ENCODE assay signal across 15 cellular contexts in the genomic region with DNA sequence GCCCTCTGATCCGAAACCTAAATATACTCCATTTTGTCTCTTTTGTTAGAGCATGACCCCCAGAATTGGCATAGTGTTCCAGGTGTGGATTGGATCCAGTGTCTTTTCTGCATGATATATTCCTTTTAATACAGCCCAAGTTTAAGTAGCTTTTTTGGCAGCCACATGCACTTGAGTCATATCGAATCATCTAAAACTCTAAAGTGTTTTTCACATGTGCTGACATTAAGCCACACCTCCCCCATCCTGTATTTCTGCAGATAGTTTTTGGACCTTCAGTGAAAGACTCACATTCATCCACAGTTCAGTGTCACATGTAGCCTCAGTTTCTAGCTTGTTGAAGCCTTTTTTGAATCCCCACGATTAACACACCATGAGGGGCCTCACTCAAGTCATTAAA. TPM values are rescaled to one million over a fixed set of nuclear protein-coding genes. Genes with fewer than 3 reads are reported as not detected.
DNase-seq lines count a peak whose midpoint lies in the region; ATAC-seq and TF ChIP-seq lines count a peak whose summit lies in the region.
"Had no signal": no experiment of that assay in that cellular context is flagged by ENCODE, and none has a peak within 500 bp of the region (broad histone marks: within the 10 kb centered on the region; RNA-seq: fewer than 3 reads in every experiment).

No MANE protein-coding gene starts in this region.

- H3K79me2 ChIP-seq in OCI-LY7 (ENCODE audit: insufficient read depth, low read depth, low read length) = no peaks in the 10 kb centered on the region

- peaks cover 16% of the 10 kb centered on the region; the same call in 1 of the 2 replicates for H3K36me3 ChIP-seq in OCI-LY7 (ENCODE audit: insufficient read depth, low read length)
- H3K36me3 ChIP-seq: right atrium auricular region had no signal

- no peaks in the 10 kb centered on the region for H3K9me3 ChIP-seq in OCI-LY7 (ENCODE audit: low read length)
- H3K9me3 ChIP-seq: right atrium auricular region had no signal

- peaks cover 5% of the 10 kb centered on the region for H3K9me3 Mint-ChIP-seq in activated naive CD4-positive, alpha-beta T cell treated with anti-CD3 and anti-CD28 coated beads, Interleukin-2, amount 10 ng/mL, durations not matched to agents 7 days and 5 days
- H3K9me3 Mint-ChIP-seq in activated naive CD4-positive, alpha-beta T cell treated with anti-CD3 and anti-CD28 coated beads, Interleukin-2, amount 50 U/mL, for 72 hours = no peaks in the 10 kb centered on the region
- no peaks in the 10 kb centered on the region for H3K9me3 Mint-ChIP-seq in stimulated activated effector memory CD8-positive, alpha-beta T cell treated with anti-CD3 and anti-CD28 coated beads, Interleukin-12 subunit alpha, Interleukin-12 subunit beta, amount 100 ng/mL, for 72 hours

- TF ChIP-seq CTCF in OCI-LY7 (conservative IDR thresholded peaks at IDR 0.05; ENCODE audit: low read length) = no peak

- intact Hi-C loops in OCI-LY7 (cut with micrococcal nuclease; ENCODE audit: unreplicated experiment) = no loop called here

- in situ Hi-C loops in SK-MEL-5 (cut with HindIII; ENCODE audit: low pct_unique_long_range_greater_than_20kb, low sequenced_read_pairs) = no loop called here

- H3K4me2 ChIP-seq in OCI-LY7 (ENCODE audit: low read length) = no peak overlapping the region

- no peak for DNase-seq in activated naive CD4-positive, alpha-beta T cell treated with anti-CD3 and anti-CD28 coated beads, Interleukin-2, amount 10 ng/mL, durations not matched to agents 7 days and 5 days
- DNase-seq in activated naive CD4-positive, alpha-beta T cell treated with anti-CD3 and anti-CD28 coated beads, Interleukin-2, amount 50 U/mL, for 72 hours (ENCODE audit: low spot score in 2 of 2) = no peak
- DNase-seq in SK-MEL-5 (ENCODE audit: low read depth, low spot score) (peak; percentile 32), OCI-LY7 (ENCODE audit: low spot score) (no peak), SKM-1 (lab: John Stamatoyannopoulos, UW; ENCODE audit: unreplicated experiment) (no peak), cerebellar cortex (ENCODE audit: low spot score) (no peak)
- no peak for DNase-seq in stimulated activated effector memory CD8-positive, alpha-beta T cell treated with anti-CD3 and anti-CD28 coated beads, Interleukin-12 subunit alpha, Interleukin-12 subunit beta, amount 100 ng/mL, for 72 hours (ENCODE audit: low spot score in 2 of 2)
- DNase-seq: activated naive CD4-positive, alpha-beta T cell treated with Interleukin-2 at 50 U/mL for 16 hours; left ventricle myocardium superior; NCI-H526 treated with DMSO at 0.1 percent for 48 hours; T-helper 17 cell had no signal

- H3K4me1 Mint-ChIP-seq in activated naive CD4-positive, alpha-beta T cell treated with anti-CD3 and anti-CD28 coated beads, Interleukin-2, amount 10 ng/mL, durations not matched to agents 7 days and 5 days = peaks cover 43% of the 10 kb centered on the region
- H3K4me1 Mint-ChIP-seq in stimulated activated effector memory CD8-positive, alpha-beta T cell treated with anti-CD3 and anti-CD28 coated beads, Interleukin-12 subunit alpha, Interleukin-12 subunit beta, amount 100 ng/mL, for 72 hours = peaks cover 37% of the 10 kb centered on the region

- CTCF ChIA-PET in activated naive CD4-positive, alpha-beta T cell treated with anti-CD3 and anti-CD28 coated beads, Interleukin-2, amount 10 ng/mL, durations not matched to agents 7 days and 5 days (lab: Charles Lee) = interaction anchor here (1.2 kb wide), 2 partner anchors 13 to 348 kb away, joined by 3 to 4 read pairs; no protein-coding TSS in a partner anchor
- CTCF ChIA-PET in OCI-LY7 (lab: Charles Lee; ENCODE audit: unreplicated experiment) = no interaction called here

- peaks cover 45% of the 10 kb centered on the region for H3K36me3 Mint-ChIP-seq in activated naive CD4-positive, alpha-beta T cell treated with anti-CD3 and anti-CD28 coated beads, Interleukin-2, amount 10 ng/mL, durations not matched to agents 7 days and 5 days
- peaks cover 22 to 43% of the 10 kb centered on the region in 2 donors for H3K36me3 Mint-ChIP-seq in activated naive CD4-positive, alpha-beta T cell treated with anti-CD3 and anti-CD28 coated beads, Interleukin-2, amount 50 U/mL, for 72 hours
- H3K36me3 Mint-ChIP-seq in stimulated activated effector memory CD8-positive, alpha-beta T cell treated with anti-CD3 and anti-CD28 coated beads, Interleukin-12 subunit alpha, Interleukin-12 subunit beta, amount 100 ng/mL, for 72 hours = peaks cover 30% of the 10 kb centered on the region

- no peak overlapping the region for H3K4me3 Mint-ChIP-seq in activated naive CD4-positive, alpha-beta T cell treated with anti-CD3 and anti-CD28 coated beads, Interleukin-2, amount 10 ng/mL, durations not matched to agents 7 days and 5 days
- peak overlapping the region; percentile 25 for H3K4me3 Mint-ChIP-seq in stimulated activated effector memory CD8-positive, alpha-beta T cell treated with anti-CD3 and anti-CD28 coated beads, Interleukin-12 subunit alpha, Interleukin-12 subunit beta, amount 100 ng/mL, for 72 hours
- H3K4me3 Mint-ChIP-seq: T-helper 17 cell had no signal

- H3K27ac ChIP-seq in OCI-LY7 (ENCODE audit: low read depth, low read length, poor library complexity, severe bottlenecking) = no peak overlapping the region
- H3K27ac ChIP-seq: C4-2B, epithelial cell of prostate, right atrium auricular region had no signal

- peak overlapping the region; percentile 42 for H3K27ac Mint-ChIP-seq in activated naive CD4-positive, alpha-beta T cell treated with anti-CD3 and anti-CD28 coated beads, Interleukin-2, amount 10 ng/mL, durations not matched to agents 7 days and 5 days
- H3K27ac Mint-ChIP-seq in activated naive CD4-positive, alpha-beta T cell treated with anti-CD3 and anti-CD28 coated beads, Interleukin-2, amount 50 U/mL, for 72 hours = no peak overlapping the region
- peak overlapping the region; percentile 68 for H3K27ac Mint-ChIP-seq in stimulated activated effector memory CD8-positive, alpha-beta T cell treated with anti-CD3 and anti-CD28 coated beads, Interleukin-12 subunit alpha, Interleukin-12 subunit beta, amount 100 ng/mL, for 72 hours
- H3K27ac Mint-ChIP-seq: T-helper 17 cell had no signal

- H3K4me3 ChIP-seq in OCI-LY7 (ENCODE audit: low read depth, low read length, poor library complexity, severe bottlenecking) = no peak overlapping the region
- H3K4me3 ChIP-seq: right atrium auricular region had no signal

- H4K20me1 ChIP-seq in OCI-LY7 (ENCODE audit: insufficient read depth, low read length) = no peaks in the 10 kb centered on the region

- H3K4me1 ChIP-seq in OCI-LY7 (ENCODE audit: insufficient read depth, low read length, poor library complexity, severe bottlenecking) = no peaks in the 10 kb centered on the region
- H3K4me1 ChIP-seq: right atrium auricular region had no signal

- no TSS peak for BruUV-seq in OCI-LY7 (replicated peaks; lab: Mats Ljungman, UMichigan)

- H3K27me3 Mint-ChIP-seq in activated naive CD4-positive, alpha-beta T cell treated with anti-CD3 and anti-CD28 coated beads, Interleukin-2, amount 10 ng/mL, durations not matched to agents 7 days and 5 days = no peaks in the 10 kb centered on the region
- H3K27me3 Mint-ChIP-seq: T-helper 17 cell had no signal

- no peak overlapping the region for H2AFZ ChIP-seq in OCI-LY7 (ENCODE audit: low read length)

- H3K9me2 ChIP-seq in OCI-LY7 (ENCODE audit: insufficient read depth, low read length) = no peaks in the 10 kb centered on the region

- no peak for ATAC-seq in activated naive CD4-positive, alpha-beta T cell treated with anti-CD3 and anti-CD28 coated beads, Interleukin-2, amount 50 U/mL, for 72 hours
- peak; percentile 73 for ATAC-seq in esophagus mucosa
- ATAC-seq in stimulated activated effector memory CD8-positive, alpha-beta T cell treated with anti-CD3 and anti-CD28 coated beads, Interleukin-12 subunit alpha, Interleukin-12 subunit beta, amount 100 ng/mL, for 72 hours = no peak
- ATAC-seq: left ventricle myocardium superior, T-helper 17 cell had no signal

- POLR2A ChIA-PET in OCI-LY7 (lab: Charles Lee) = no interaction called here

RNA-seq across cellular contexts. Expression of a gene that starts 30.6 kb away (rescaled TPM):
- 10 to 100 TPM; 25.8 to 33.6 TPM for total RNA-seq in activated naive CD4-positive, alpha-beta T cell treated with anti-CD3 and anti-CD28 coated beads, Interleukin-2, amount 50 U/mL, for 72 hours
- total RNA-seq in SK-MEL-5 (2014; rRNA removed; shearing (Covaris generic)) = 13.2 and 17.2 TPM in 2 replicates
- polyA plus RNA-seq in SK-MEL-5 (2015; cell fraction: cytosol; rRNA removed) = 33.0 and 34.2 TPM in 2 replicates
- 25.0 and 28.9 TPM in 2 replicates for polyA plus RNA-seq in SK-MEL-5 (2015; cell fraction: nucleus; rRNA removed)
- total RNA-seq in esophagus mucosa (17.9 TPM), OCI-LY7 (2022) (22.9 and 25.3 TPM in 2 replicates)
- 9.6 and 10.4 TPM in 2 replicates for total RNA-seq in OCI-LY7 (2014; rRNA removed; shearing (Covaris generic))

RNA-seq across cellular contexts. Expression of a gene that starts 37.5 kb away (rescaled TPM):
- total RNA-seq in activated naive CD4-positive, alpha-beta T cell treated with anti-CD3 and anti-CD28 coated beads, Interleukin-2, amount 50 U/mL, for 72 hours = 1 to 10 TPM; 1.4 to 1.6 TPM
- total RNA-seq in SK-MEL-5 (2014; rRNA removed; shearing (Covaris generic)) = 13.6 and 14.9 TPM in 2 replicates
- polyA plus RNA-seq in SK-MEL-5 (2015; cell fraction: cytosol; rRNA removed) = 30.9 and 34.9 TPM in 2 replicates
- 22.4 and 23.2 TPM in 2 replicates for polyA plus RNA-seq in SK-MEL-5 (2015; cell fraction: nucleus; rRNA removed)
- total RNA-seq in esophagus mucosa (47.8 TPM), OCI-LY7 (2022) (0.17 TPM in 1 of 2 replicates, not detected in the other)
- not detected in 2 replicates for total RNA-seq in OCI-LY7 (2014; rRNA removed; shearing (Covaris generic))

Comparison
In these comparisons a context has a peak if more than half of its experiments do, and no peak if none do; other contexts are left out.
1. H3K27ac Mint-ChIP-seq: peak in activated naive CD4-positive, alpha-beta T cell treated with anti-CD3 and anti-CD28 coated beads, Interleukin-2, amount 10 ng/mL, durations not matched to agents 7 days and 5 days (single experiment) and stimulated activated effector memory CD8-positive, alpha-beta T cell treated with anti-CD3 and anti-CD28 coated beads, Interleukin-12 subunit alpha, Interleukin-12 subunit beta, amount 100 ng/mL, for 72 hours (single experiment); none in activated naive CD4-positive, alpha-beta T cell treated with anti-CD3 and anti-CD28 coated beads, Interleukin-2, amount 50 U/mL, for 72 hours (0 of 2).